ENCODE assay signal across 7 cellular contexts in genomic region chr11:113720478-113720877, GRCh38. TPM values are rescaled to one million over a fixed set of nuclear protein-coding genes. Genes with fewer than 3 reads are reported as not detected.
"Had no signal": no experiment of that assay in that cellular context is flagged by ENCODE, and none has a peak within 500 bp of the region (broad histone marks: within the 10 kb centered on the region; RNA-seq: fewer than 3 reads in every experiment).

No MANE protein-coding gene starts in this region.

RNA-seq across cellular contexts. Expression of gene TMPRSS5, which starts 14.4 kb away (rescaled TPM):
- total RNA-seq: GM23248, GM23338, H4 had no signal
- polyA plus RNA-seq: GM23248, GM23338 had no signal

RNA-seq across cellular contexts. Expression of gene CLDN25, which starts 59.1 kb away (rescaled TPM):
- total RNA-seq: GM23248, GM23338, H1, H4, H7, H9, HFFc6 had no signal
- polyA plus RNA-seq: GM23248, GM23338, H1 had no signal
